ENCODE assay signal across 9 cellular contexts in genomic region chr6:56730663-56731529, GRCh38.
DNase-seq lines count a peak whose midpoint lies in the region; ATAC-seq and TF ChIP-seq lines count a peak whose summit lies in the region.
"Had no signal": no experiment of that assay in that cellular context is flagged by ENCODE, and none has a peak within 500 bp of the region (broad histone marks: within the 10 kb centered on the region; RNA-seq: fewer than 3 reads in every experiment).

No MANE protein-coding gene starts in this region.

- peaks cover 60% of the 10 kb centered on the region for H3K36me3 Mint-ChIP-seq in HFFc6 (ENCODE audit: low read depth)

- no peak for TF ChIP-seq EP300 in transverse colon (IDR thresholded peaks at IDR 0.05; ENCODE audit: low read depth)

- H3K9me3 ChIP-seq in transverse colon = no peaks in the 10 kb centered on the region

- ATAC-seq in left lobe of liver = no peak
- no peak for ATAC-seq in GM21390 (IDR thresholded peaks at IDR 0.05; ENCODE audit: unreplicated experiment)

- H3K27ac Mint-ChIP-seq in HFFc6 = peak overlapping the region; percentile 93

- DNase-seq in HFFc6 (peak; percentile 82), astrocyte of the hippocampus (ENCODE audit: low read depth, low spot score) (peak; percentile 61), hepatic stellate cell (ENCODE audit: low spot score) (peak; percentile 51), transverse colon (no peak), left lobe of liver (ENCODE audit: low spot score) (no peak)
- no peak for DNase-seq in activated naive CD4-positive, alpha-beta T cell treated with anti-CD3 and anti-CD28 coated beads, Interleukin-2, amount 50 U/mL, for 16 hours
- DNase-seq: activated naive CD4-positive, alpha-beta T cell; stimulated activated CD4-positive, alpha-beta T cell treated with anti-CD3 and anti-CD28 coated beads, Interleukin-4, amount 100 ng/mL, for 24 hours had no signal

- peak overlapping the region; percentile 73 for H3K4me3 Mint-ChIP-seq in HFFc6

- H3K4me1 Mint-ChIP-seq in HFFc6 (ENCODE audit: low read depth) = peaks cover 98% of the 10 kb centered on the region

- H3K36me3 ChIP-seq in transverse colon = no peaks in the 10 kb centered on the region

- H3K4me3 ChIP-seq in transverse colon = no peak overlapping the region

- no peak for TF ChIP-seq POLR2A in transverse colon (IDR thresholded peaks at IDR 0.05)

- no peaks in the 10 kb centered on the region for H3K9me3 Mint-ChIP-seq in HFFc6

- TF ChIP-seq CTCF in HFFc6 (IDR thresholded peaks at IDR 0.05) (no peak), transverse colon (IDR thresholded peaks at IDR 0.05) (no peak)

- H3K27me3 Mint-ChIP-seq in HFFc6 (ENCODE audit: insufficient read depth) = peaks cover 3% of the 10 kb centered on the region; the same call in 1 of the 2 replicates

- peak overlapping the region; percentile 5 to 57 (median 22) for H3K27ac ChIP-seq in transverse colon

- H3K4me1 ChIP-seq in transverse colon = peaks cover 19 to 86% (median 33%) of the 10 kb centered on the region in 4 donors

- intact Hi-C loops in transverse colon (cut with DNase I; ENCODE audit: low total_unique reads) = no loop called here

- in situ Hi-C loops in transverse colon (cut with MboI; ENCODE audit: low pct_ligation_motif_present in 1 of 4, low pct_unique_long_range_greater_than_20kb in 1 of 4, low sequenced_read_pairs in 3 of 4) = no loop called here

- no peaks in the 10 kb centered on the region for H3K27me3 ChIP-seq in transverse colon

- 42 to 63% methylated on average over 5 of the region's 5 CpGs for WGBS in transverse colon (ENCODE audit: low coverage in 1 of 2), 2 donors

Comparison
In these comparisons a context has a peak if more than half of its experiments do, and no peak if none do; other contexts are left out.
1. DNase-seq: peak in HFFc6 (single experiment), astrocyte of the hippocampus (single experiment) and hepatic stellate cell (single experiment); none in transverse colon (single experiment), left lobe of liver (single experiment) and activated naive CD4-positive, alpha-beta T cell treated with anti-CD3 and anti-CD28 coated beads, Interleukin-2, amount 50 U/mL, for 16 hours (single experiment).